Comparison of ENCODE assay signal across 1 cellular context in genomic region chr17:81683584-81684441, GRCh38.
TF ChIP-seq lines count a peak whose summit lies in the region.

Gene ARL16, minus strand, starts transcription at chr17:81683797. Its CDS starts 44 bp downstream, at chr17:81683753.
Gene HGS, plus strand, starts transcription at chr17:81684011. Its CDS starts 56 bp downstream, at chr17:81684067.

TF ChIP-seq in K562, 482 proteins besides CTCF, POLR2A, EP300 and RAD21 (continued from another document):
- TF ChIP-seq CHD7 (IDR thresholded peaks at IDR 0.05; ENCODE audit: low read depth, low read length): no peak
- no peak for TF ChIP-seq HDAC6 (IDR thresholded peaks at IDR 0.05; ENCODE audit: low read depth, low read length)
- no peak for TF ChIP-seq THAP7 (CRISPR knock-in tag; IDR thresholded peaks at IDR 0.05)
